ENCODE assay signal across 26 cellular contexts in the genomic region with DNA sequence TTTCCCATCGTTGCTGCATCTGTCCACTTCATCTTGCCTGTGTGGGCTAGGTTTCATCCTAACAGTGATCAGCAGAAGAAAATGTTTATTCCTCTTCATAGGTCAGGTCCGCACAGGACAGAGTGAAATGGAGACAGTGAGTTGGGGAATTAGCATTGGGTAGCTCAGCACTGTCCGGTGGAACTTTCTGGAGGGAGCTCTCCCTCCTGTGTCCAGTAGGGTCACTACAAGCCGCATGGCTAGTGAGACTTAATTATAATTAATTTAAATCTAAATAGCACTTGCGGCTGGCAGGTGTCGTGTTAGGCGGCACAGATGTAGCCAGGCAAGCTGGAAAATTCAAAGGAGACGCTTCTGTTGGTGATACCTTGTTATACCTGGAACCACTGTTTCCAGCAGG. TPM values are rescaled to one million over a fixed set of nuclear protein-coding genes. Genes with fewer than 3 reads are reported as not detected.
"Had no signal": no experiment of that assay in that cellular context is flagged by ENCODE, and none has a peak within 500 bp of the region (broad histone marks: within the 10 kb centered on the region; RNA-seq: fewer than 3 reads in every experiment).

No MANE protein-coding gene starts in this region.

- DNase-seq: activated CD4-positive, alpha-beta T cell treated with anti-CD3 and anti-CD28 coated beads for 48 hours; activated CD4-positive, alpha-beta T cell treated with anti-CD3 and anti-CD28 coated beads, Interleukin-2, amount 50 U/mL, for 4 hours; activated CD4-positive, CD25-positive, alpha-beta regulatory T cell treated with anti-CD3 and anti-CD28 coated beads, Interleukin-2, amount 50 U/mL, for 72 hours; activated CD8-positive, alpha-beta memory T cell treated with anti-CD3 and anti-CD28 coated beads, Interleukin-2, amount 50 U/mL, for 48 hours; activated CD8-positive, alpha-beta T cell treated with anti-CD3 and anti-CD28 coated beads, Interleukin-2, amount 10 ng/mL, durations not matched to agents 7 days and 5 days; activated effector memory CD4-positive, alpha-beta T cell treated with anti-CD3 and anti-CD28 coated beads, Interleukin-2, amount 50 U/mL, for 16 hours; activated naive CD4-positive, alpha-beta T cell treated with anti-CD3 and anti-CD28 coated beads for 36 hours; activated T-cell treated with anti-CD3 and anti-CD28 coated beads, Interleukin-2, amount 50 U/mL, for 24 hours; amygdala; KG1; NCI-H1092; NCI-H1930; NCI-H2171; NCI-H2227 treated with DMSO at 0.1 percent for 48 hours; NCI-H446 treated with DMSO at 0.1 percent for 48 hours; NCI-H524 treated with DMSO at 0.1 percent for 48 hours; PC-3; SHP77 had no signal

- H3K9me3 Mint-ChIP-seq: activated naive CD4-positive, alpha-beta T cell treated with anti-CD3 and anti-CD28 coated beads for 36 hours; activated T-cell treated with anti-CD3 and anti-CD28 coated beads, Interleukin-2, amount 50 U/mL, for 24 hours; brain; central memory CD8-positive, alpha-beta T cell; T-helper 1 cell treated with Interleukin-12 subunit alpha and Interleukin-12 subunit beta and Interleukin-4 antibody, amounts not matched to agents 30 μg/mL and 1 μg/mL, for 36 hours; WTC11 had no signal

- H3K27ac Mint-ChIP-seq: activated CD8-positive, alpha-beta T cell treated with anti-CD3 and anti-CD28 coated beads, Interleukin-2, amount 10 ng/mL, durations not matched to agents 7 days and 5 days; activated naive CD4-positive, alpha-beta T cell treated with anti-CD3 and anti-CD28 coated beads for 36 hours; activated naive CD8-positive, alpha-beta T cell; activated T-cell treated with anti-CD3 and anti-CD28 coated beads, Interleukin-2, amount 50 U/mL, for 24 hours; T-helper 1 cell treated with Interleukin-12 subunit alpha and Interleukin-12 subunit beta and Interleukin-4 antibody, amounts not matched to agents 30 μg/mL and 1 μg/mL, for 36 hours; WTC11 had no signal

- H3K27me3 Mint-ChIP-seq: activated naive CD8-positive, alpha-beta T cell had no signal

- H3K4me3 Mint-ChIP-seq: activated CD8-positive, alpha-beta T cell treated with anti-CD3 and anti-CD28 coated beads, Interleukin-2, amount 10 ng/mL, durations not matched to agents 7 days and 5 days; activated naive CD4-positive, alpha-beta T cell treated with anti-CD3 and anti-CD28 coated beads for 36 hours; activated naive CD8-positive, alpha-beta T cell; activated T-cell treated with anti-CD3 and anti-CD28 coated beads, Interleukin-2, amount 50 U/mL, for 24 hours; central memory CD8-positive, alpha-beta T cell; T-helper 1 cell treated with Interleukin-12 subunit alpha and Interleukin-12 subunit beta and Interleukin-4 antibody, amounts not matched to agents 30 μg/mL and 1 μg/mL, for 36 hours; WTC11 had no signal

- H3K27ac ChIP-seq: SJSA1 had no signal

- H3K36me3 ChIP-seq: SJSA1 had no signal

- H3K9me3 ChIP-seq: SJSA1 had no signal

- ATAC-seq: activated CD8-positive, alpha-beta T cell treated with anti-CD3 and anti-CD28 coated beads, Interleukin-2, amount 10 ng/mL, durations not matched to agents 7 days and 5 days; PC-3; WTC11 had no signal

- H3K36me3 Mint-ChIP-seq: activated naive CD8-positive, alpha-beta T cell; brain; WTC11 had no signal

- H3K4me1 ChIP-seq: SJSA1 had no signal

- H3K4me1 Mint-ChIP-seq: central memory CD8-positive, alpha-beta T cell; WTC11 had no signal

- H3K4me3 ChIP-seq: SJSA1 had no signal

RNA-seq across cellular contexts. Expression of gene CFAP77, which starts 48.4 kb away (rescaled TPM):
- total RNA-seq: activated CD8-positive, alpha-beta T cell treated with anti-CD3 and anti-CD28 coated beads, Interleukin-2, amount 10 ng/mL, durations not matched to agents 7 days and 5 days; activated naive CD4-positive, alpha-beta T cell treated with anti-CD3 and anti-CD28 coated beads for 36 hours; LHCN-M2; M059J had no signal
